In genomic region chr16:85172465-85173071, GRCh38 we compare ENCODE assay signal across 8 cellular contexts.
DNase-seq lines count a peak whose midpoint lies in the region; ATAC-seq and TF ChIP-seq lines count a peak whose summit lies in the region.

No MANE protein-coding gene starts in this region.

- intact Hi-C loops in transverse colon (cut with DNase I; ENCODE audit: low total_unique reads), result loop anchor here (10.0 kb wide), 1 partner anchor 58 kb away; the partner anchor contains the start of gene CIBAR2

- H3K36me3 Mint-ChIP-seq in WTC11, result no peaks in the 10 kb centered on the region

- CTCF ChIA-PET in WTC11 (lab: Charles Lee), result interaction anchor here (0.6 to 5.0 kb wide), 29 partner anchors 8 to 444 kb away, joined by 3 to 47 read pairs (median 4); no protein-coding TSS in a partner anchor

- TF ChIP-seq CTCF in HL-60 (IDR thresholded peaks at IDR 0.05; ENCODE audit: insufficient read depth, low read length), result peak; percentile 25
- no peak for TF ChIP-seq CTCF in WTC11 (IDR thresholded peaks at IDR 0.05)
- peak; percentile 21 to 40 (median 28) for TF ChIP-seq CTCF in transverse colon (IDR thresholded peaks at IDR 0.05)

- 32% methylated on average over 26 of the region's 26 CpGs; no CpG with 5 or more reads in 1 of the 2 donors for WGBS in transverse colon (ENCODE audit: low coverage in 1 of 2), 2 donors

- POLR2A ChIA-PET in WTC11 (lab: Charles Lee), result no interaction called here

- ATAC-seq in WTC11 (peak; percentile 21), GM18511 (IDR thresholded peaks at IDR 0.05; ENCODE audit: unreplicated experiment) (no peak), GM21529 (IDR thresholded peaks at IDR 0.05; ENCODE audit: unreplicated experiment) (no peak)

- peak overlapping the region; percentile 38 for H3K4me3 Mint-ChIP-seq in WTC11

- H3K36me3 ChIP-seq in transverse colon, result no peaks in the 10 kb centered on the region

- H3K27ac Mint-ChIP-seq in WTC11, result no peak overlapping the region

- peaks cover 16 to 67% (median 44%) of the 10 kb centered on the region in 4 donors for H3K4me1 ChIP-seq in transverse colon

- peak; percentile 16 for DNase-seq in CD1c-positive myeloid dendritic cell (ENCODE audit: extremely low spot score)
- DNase-seq in HL-60 (ENCODE audit: low read depth in 1 of 2, low spot score in 1 of 2), result peak in 1 of 2 experiments; percentile 36
- peak; percentile 60 for DNase-seq in WTC11 (ENCODE audit: low spot score)
- peak; percentile 81 for DNase-seq in islet precursor cell
- no peak for DNase-seq in transverse colon
- no peak for DNase-seq in activated effector memory CD4-positive, alpha-beta T cell treated with anti-CD3 and anti-CD28 coated beads, Interleukin-2, amount 50 U/mL, for 16 hours

- TF ChIP-seq EP300 in transverse colon (IDR thresholded peaks at IDR 0.05; ENCODE audit: low read depth), result no peak

- H3K4me3 ChIP-seq in HL-60 (replicated peaks; ENCODE audit: insufficient read depth, low read length) (no peak overlapping the region), transverse colon (peak overlapping the region in 3 of 4 donors; percentile 4 to 12 (median 7))

- in situ Hi-C loops in transverse colon (cut with MboI; ENCODE audit: low pct_ligation_motif_present in 1 of 4, low pct_unique_long_range_greater_than_20kb in 1 of 4, low sequenced_read_pairs in 3 of 4), result no loop called here

- H3K4me1 Mint-ChIP-seq in WTC11, result peaks cover 60% of the 10 kb centered on the region

- peaks cover 61% of the 10 kb centered on the region for H3K27me3 ChIP-seq in HL-60 (ENCODE audit: insufficient read depth, poor library complexity, severe bottlenecking)
- H3K27me3 ChIP-seq in transverse colon, result peaks cover 56% of the 10 kb centered on the region

- H3K27ac ChIP-seq in HL-60 (replicated peaks) (no peak overlapping the region), transverse colon (peak overlapping the region; percentile 8 to 74 (median 52))

- peaks cover 22% of the 10 kb centered on the region for H3K27me3 Mint-ChIP-seq in WTC11 (ENCODE audit: low read depth)

- no peaks in the 10 kb centered on the region for H3K9me3 Mint-ChIP-seq in WTC11

- no peaks in the 10 kb centered on the region for H3K9me3 ChIP-seq in transverse colon

- TF ChIP-seq POLR2A in transverse colon (IDR thresholded peaks at IDR 0.05), result no peak

TF ChIP-seq in WTC11, 78 proteins besides CTCF, POLR2A, EP300 and RAD21:
- 0 out of 2 replicates have a peak, but pooled peaks have one; percentile 11 for TF ChIP-seq GABPB1 (CRISPR knock-in tag; IDR thresholded peaks at IDR 0.05)
- TF ChIP-seq ZNF396 (CRISPR knock-in tag; IDR thresholded peaks at IDR 0.05; ENCODE audit: borderline replicate concordance), result no peak
TF ChIP-seq in WTC11: peak in this region for 1.

Comparison
In these comparisons a context has a peak if more than half of its experiments do, and no peak if none do; other contexts are left out.
1. DNase-seq: peak in CD1c-positive myeloid dendritic cell (single experiment), WTC11 (single experiment) and islet precursor cell (single experiment); none in transverse colon (single experiment) and activated effector memory CD4-positive, alpha-beta T cell treated with anti-CD3 and anti-CD28 coated beads, Interleukin-2, amount 50 U/mL, for 16 hours (single experiment).